9 cellular contexts compared by ENCODE assay signal in genomic region chr1:182446033-182446669, GRCh38. TPM values are rescaled to one million over a fixed set of nuclear protein-coding genes. Genes with fewer than 3 reads are reported as not detected.
DNase-seq lines count a peak whose midpoint lies in the region; FAIRE-seq and TF ChIP-seq lines count a peak whose summit lies in the region.
"Had no signal": no experiment of that assay in that cellular context is flagged by ENCODE, and none has a peak within 500 bp of the region (broad histone marks: within the 10 kb centered on the region; RNA-seq: fewer than 3 reads in every experiment).

No MANE protein-coding gene starts in this region.

- in situ Hi-C loops in astrocyte of the cerebellum (cut with HindIII; ENCODE audit: low sequenced_read_pairs) = no loop called here

- no peaks in the 10 kb centered on the region for H3K9me3 ChIP-seq in BE2C
- H3K9me3 ChIP-seq in MG63 = no peaks in the 10 kb centered on the region

- H3K27me3 ChIP-seq in BE2C (no peaks in the 10 kb centered on the region), MG63 (0 out of 2 replicates have a peak, but pooled peaks cover 2% of the 10 kb centered on the region)

- no peaks in the 10 kb centered on the region for H3K36me3 ChIP-seq in BE2C
- no peaks in the 10 kb centered on the region for H3K36me3 ChIP-seq in MG63

- H3K4me3 ChIP-seq in BE2C (ENCODE audit: low read depth, low read length) (no peak overlapping the region), GM12875 (ENCODE audit: low read depth, low read length) (no peak overlapping the region), astrocyte of the cerebellum (ENCODE audit: low read depth, low read length) (no peak overlapping the region), MG63 (no peak overlapping the region)

- H3K4me1 ChIP-seq in BE2C = no peaks in the 10 kb centered on the region

- DNase-seq in BE2C (peak; percentile 33), HPDE6-E6E7 (ENCODE audit: extremely low spot score) (peak; percentile 41), NCI-H82 (lab: John Stamatoyannopoulos, UW) (peak; percentile 80), astrocyte of the cerebellum (ENCODE audit: low read depth) (no peak), superior temporal gyrus (ENCODE audit: extremely low spot score) (peak; percentile 47), MG63 (no peak)

- TF ChIP-seq CTCF in BE2C (IDR thresholded peaks at IDR 0.05; ENCODE audit: low read depth, low read length) = peak; percentile 84
- TF ChIP-seq CTCF in GM12875 (IDR thresholded peaks at IDR 0.05; ENCODE audit: borderline replicate concordance, insufficient read depth, low read depth, low read length) = peak; percentile 55; the same call in 1 of the 2 replicates
- TF ChIP-seq CTCF in astrocyte of the cerebellum (IDR thresholded peaks at IDR 0.05; ENCODE audit: low read depth, low read length, missing control alignments) = peak; percentile 55

- peak; percentile 95 for FAIRE-seq in islet of Langerhans (lab: Jason Lieb, UNC)

RNA-seq across cellular contexts. Expression of gene RGSL1, which starts 3.8 kb away (rescaled TPM):
- not detected for polyA plus RNA-seq in BE2C (2012; ENCODE audit: insufficient read depth, insufficient read length, low read depth)
- total RNA-seq in MG63 (2014; rRNA removed; shearing (Covaris generic); ENCODE audit: low replicate concordance) = not detected in 2 replicates
- total RNA-seq: naive thymus-derived CD8-positive, alpha-beta T cell had no signal
- polyA plus RNA-seq: naive thymus-derived CD8-positive, alpha-beta T cell had no signal

RNA-seq across cellular contexts. Expression of gene TEDDM1, which starts 45.7 kb away (rescaled TPM):
- not detected for polyA plus RNA-seq in BE2C (2012; ENCODE audit: insufficient read depth, insufficient read length, low read depth)
- not detected in 2 replicates for total RNA-seq in MG63 (2014; rRNA removed; shearing (Covaris generic); ENCODE audit: low replicate concordance)
- total RNA-seq: naive thymus-derived CD8-positive, alpha-beta T cell had no signal
- polyA plus RNA-seq: naive thymus-derived CD8-positive, alpha-beta T cell had no signal

RNA-seq across cellular contexts. Expression of gene GLUL, which starts 54.6 kb away (rescaled TPM):
- polyA plus RNA-seq in BE2C (2012; ENCODE audit: insufficient read depth, insufficient read length, low read depth) = 233 TPM
- total RNA-seq in MG63 (2014; rRNA removed; shearing (Covaris generic); ENCODE audit: low replicate concordance) = 158 and 173 TPM in 2 replicates

Comparison
In these comparisons a context has a peak if more than half of its experiments do, and no peak if none do; other contexts are left out.
1. DNase-seq: peak in BE2C (single experiment), HPDE6-E6E7 (single experiment), NCI-H82 (single experiment) and superior temporal gyrus (single experiment); none in astrocyte of the cerebellum (single experiment) and MG63 (single experiment).
2. Peak in every context shown above with its lines, with median percentiles within 50 percentile points of each other: CTCF ChIP-seq.